Comparison of ENCODE assay signal across 25 cellular contexts in genomic region chr9:68759981-68760673, GRCh38. TPM values are rescaled to one million over a fixed set of nuclear protein-coding genes. Genes with fewer than 3 reads are reported as not detected.
DNase-seq lines count a peak whose midpoint lies in the region; ATAC-seq, FAIRE-seq and TF ChIP-seq lines count a peak whose summit lies in the region.
"Had no signal": no experiment of that assay in that cellular context is flagged by ENCODE, and none has a peak within 500 bp of the region (broad histone marks: within the 10 kb centered on the region; RNA-seq: fewer than 3 reads in every experiment).

No MANE protein-coding gene starts in this region.

- intact Hi-C loops in Right ventricle myocardium superior (cut with DNase I), result no loop called here
- intact Hi-C loops in left cardiac atrium (cut with DNase I), result no loop called here
- intact Hi-C loops in HepG2 (cut with micrococcal nuclease; ENCODE audit: unreplicated experiment), result no loop called here
- intact Hi-C loops in right lobe of liver (cut with DNase I), result no loop called here

- H3K9ac ChIP-seq in HepG2 (ENCODE audit: insufficient read depth, low read depth, low read length), result no peak overlapping the region
- no peak overlapping the region for H3K9ac ChIP-seq in H1 (replicated peaks in 1 of 4; ENCODE audit: extremely low read depth in 1 of 4, low read depth in 3 of 4, low read length in 3 of 4)
- H3K9ac ChIP-seq: BLaER1 treated with 17β-estradiol and CSF1 and Interleukin-3, amounts not matched to agents 10 nM and 100 nM; GM23248 had no signal

- CTCF ChIA-PET in HepG2 (lab: Yijun Ruan, JAX; ENCODE audit: low intra/inter-chr PET ratio, low total read pairs), result no interaction called here
- CTCF ChIA-PET in H1 (lab: Charles Lee; ENCODE audit: partially characterized antibody), result no interaction called here

- no peak overlapping the region for H2BK20ac ChIP-seq in H1 (ENCODE audit: low read length)

- H3K27ac ChIP-seq in HepG2 (ENCODE audit: extremely low read length, insufficient read depth, low read length), result peak overlapping the region; percentile 41
- no peak overlapping the region for H3K27ac ChIP-seq in right lobe of liver
- no peak overlapping the region for H3K27ac ChIP-seq in H1 (ENCODE audit: low read depth, low read length)
- no peak overlapping the region for H3K27ac ChIP-seq in tibial nerve
- H3K27ac ChIP-seq: A549; BLaER1 treated with 17β-estradiol and CSF1 and Interleukin-3, amounts not matched to agents 10 nM and 100 nM; GM23248 had no signal

- no peak overlapping the region for H3K18ac ChIP-seq in H1 (ENCODE audit: extremely low read depth, low read length)

- H2AFZ ChIP-seq in HepG2 (ENCODE audit: low read length) (no peak overlapping the region), H1 (ENCODE audit: low read length) (no peak overlapping the region)
- H2AFZ ChIP-seq: GM23248 had no signal

- H4K20me1 ChIP-seq in HepG2 (ENCODE audit: insufficient read depth, low read length) (no peaks in the 10 kb centered on the region), H1 (replicated peaks in 1 of 2; ENCODE audit: control insufficient read depth in 1 of 2, insufficient read depth in 2 of 2, low read length in 2 of 2) (no peaks in the 10 kb centered on the region)
- H4K20me1 ChIP-seq: BLaER1 treated with 17β-estradiol and CSF1 and Interleukin-3, amounts not matched to agents 10 nM and 100 nM had no signal

- FAIRE-seq in HepG2 (lab: Jason Lieb, UNC), result peak; percentile 72
- FAIRE-seq in H1 (lab: Jason Lieb, UNC), result peak; percentile 36
- FAIRE-seq: A549, D721Med, GM12878, GM19239 had no signal

- no peak overlapping the region for H2BK120ac ChIP-seq in H1 (replicated peaks; ENCODE audit: low read depth, low read length)

- DNase-seq in Right ventricle myocardium superior (no peak), left cardiac atrium (no peak), HepG2 (ENCODE audit: low spot score) (peak; percentile 21), right lobe of liver (no peak), H1 (ENCODE audit: low read depth in 1 of 2, low spot score in 2 of 2) (no peak), tibial nerve (ENCODE audit: low spot score in 2 of 2) (no peak)
- DNase-seq: 8988T; ACHN; AML-193; BE2C; CD4-positive, alpha-beta T cell; CD8-positive, alpha-beta memory T cell; DMS 273 treated with DMSO at 0.1 percent for 48 hours; DMS79; EL; GDM1; GM23248; H9 had no signal

- H3K79me2 ChIP-seq in HepG2 (ENCODE audit: insufficient read depth, low read length) (peaks cover 15% of the 10 kb centered on the region), H1 (ENCODE audit: control insufficient read depth in 1 of 2, insufficient read depth in 2 of 2, low read length in 2 of 2) (no peaks in the 10 kb centered on the region)

- H3K4me1 ChIP-seq in HepG2 (ENCODE audit: insufficient read depth, low read length), result peaks cover 37% of the 10 kb centered on the region
- no peaks in the 10 kb centered on the region for H3K4me1 ChIP-seq in right lobe of liver
- peaks cover 0 to 5% (median 0%) of the 10 kb centered on the region in 4 experiments; a peak in 2 of 7 replicates for H3K4me1 ChIP-seq in H1 (replicated peaks in 1 of 4; ENCODE audit: control insufficient read depth in 3 of 4, insufficient read depth in 4 of 4, low read length in 3 of 4)
- H3K4me1 ChIP-seq in tibial nerve, result no peaks in the 10 kb centered on the region
- H3K4me1 ChIP-seq: A549, BE2C had no signal

- H3K56ac ChIP-seq in H1 (replicated peaks; ENCODE audit: insufficient read length, low read depth, low read length), result no peak overlapping the region

- H3K23ac ChIP-seq in H1 (ENCODE audit: insufficient read length), result no peak overlapping the region

- H3K4me3 ChIP-seq in HepG2 (replicated peaks in 1 of 3; ENCODE audit: insufficient read depth in 1 of 3, low read depth in 2 of 3, low read length in 3 of 3) (no peak overlapping the region), right lobe of liver (no peak overlapping the region), H1 (ENCODE audit: extremely low read depth in 1 of 4, insufficient read depth in 2 of 4, low read depth in 3 of 4, low read length in 4 of 4) (no peak overlapping the region), tibial nerve (no peak overlapping the region)
- H3K4me3 ChIP-seq: A549; BLaER1 treated with 17β-estradiol and CSF1 and Interleukin-3, amounts not matched to agents 10 nM and 100 nM; GM12878; GM23248 had no signal

- no peaks in the 10 kb centered on the region for H3K23me2 ChIP-seq in H1 (ENCODE audit: low read depth, low read length)

- no peak overlapping the region for H2BK12ac ChIP-seq in H1 (ENCODE audit: low read depth, low read length)

- in situ Hi-C loops in HepG2 (cut with HindIII; ENCODE audit: extremely low pct_ligation_motif_present, low pct_unique_long_range_greater_than_20kb), result loop anchor here (10.0 kb wide), 1 partner anchor 65 kb away; no protein-coding TSS in a partner anchor

- no peak for TF ChIP-seq POLR2A in HepG2 (IDR thresholded peaks at IDR 0.05; ENCODE audit: insufficient read depth in 1 of 2, low read depth in 2 of 2, low read length in 2 of 2)
- no peak for TF ChIP-seq POLR2A in right lobe of liver (IDR thresholded peaks at IDR 0.05)
- no peak for TF ChIP-seq POLR2A in H1 (IDR thresholded peaks at IDR 0.05; ENCODE audit: control extremely low read depth in 1 of 2, low read depth in 2 of 2, low read length in 2 of 2)
- no peak for TF ChIP-seq POLR2A in tibial nerve (IDR thresholded peaks at IDR 0.05)

- POLR2A ChIA-PET in HepG2 (lab: Yijun Ruan, JAX), result interaction anchor here (0.6 to 1.8 kb wide), 5 partner anchors 9 to 55 kb away, joined by 3 to 9 read pairs (median 4); partner anchors contain the start of gene PIP5K1B
- POLR2A ChIA-PET in H1 (lab: Charles Lee; ENCODE audit: partially characterized antibody), result interaction anchor here (0.6 to 1.4 kb wide), 3 partner anchors 8 to 191 kb away, joined by 3 to 5 read pairs (median 4); no protein-coding TSS in a partner anchor

- no peak overlapping the region for H2BK15ac ChIP-seq in H1 (ENCODE audit: low read length)

- TF ChIP-seq CTCF in HepG2 (CRISPR knock-in tag; IDR thresholded peaks at IDR 0.05) (no peak), right lobe of liver (IDR thresholded peaks at IDR 0.05) (no peak), H1 (IDR thresholded peaks at IDR 0.05; ENCODE audit: control extremely low read depth in 1 of 3, insufficient read depth in 1 of 3, low read depth in 1 of 3, low read length in 3 of 3) (no peak), tibial nerve (IDR thresholded peaks at IDR 0.05) (no peak)

- TF ChIP-seq RAD21 in HepG2 (CRISPR knock-in tag; IDR thresholded peaks at IDR 0.05) (no peak), H1 (IDR thresholded peaks at IDR 0.05 in 1 of 2, conservative IDR thresholded peaks at IDR 0.05 in 1 of 2; ENCODE audit: low read depth in 2 of 2, low read length in 2 of 2) (no peak)

- H2BK5ac ChIP-seq in H1 (ENCODE audit: low read depth, low read length), result no peak overlapping the region

- H3K14ac ChIP-seq in H1 (ENCODE audit: insufficient read length), result no peak overlapping the region

- H4K91ac ChIP-seq in H1 (replicated peaks; ENCODE audit: insufficient read length, low read length), result no peak overlapping the region

- H3K9me3 ChIP-seq in HepG2 (ENCODE audit: low read length) (no peaks in the 10 kb centered on the region), right lobe of liver (no peaks in the 10 kb centered on the region), H1 (ENCODE audit: insufficient read depth in 2 of 2, low read depth in 1 of 2, low read length in 1 of 2) (no peaks in the 10 kb centered on the region), tibial nerve (peaks cover 0 to 9% (median 2%) of the 10 kb centered on the region in 4 donors)
- H3K9me3 ChIP-seq: A549, BE2C had no signal

- TF ChIP-seq EP300 in HepG2 (IDR thresholded peaks at IDR 0.05; ENCODE audit: low read depth in 2 of 2, low read length in 2 of 2) (no peak), HepG2 (CRISPR knock-in tag; IDR thresholded peaks at IDR 0.05; ENCODE audit: borderline replicate concordance) (no peak), H1 (IDR thresholded peaks at IDR 0.05; ENCODE audit: borderline replicate concordance in 1 of 2, low read depth in 2 of 2, low read length in 2 of 2) (no peak), tibial nerve (IDR thresholded peaks at IDR 0.05) (no peak)

- H3K36me3 ChIP-seq in HepG2 (replicated peaks in 1 of 2; ENCODE audit: control insufficient read depth in 1 of 2, insufficient read depth in 2 of 2, low read length in 2 of 2), result no peaks in the 10 kb centered on the region
- H3K36me3 ChIP-seq in right lobe of liver, result no peaks in the 10 kb centered on the region
- H3K36me3 ChIP-seq in H1 (ENCODE audit: control insufficient read depth in 2 of 4, insufficient read depth in 4 of 4, low read length in 3 of 4), result no peaks in the 10 kb centered on the region
- H3K36me3 ChIP-seq in tibial nerve, result no peaks in the 10 kb centered on the region
- H3K36me3 ChIP-seq: BE2C; BLaER1 treated with 17β-estradiol and CSF1 and Interleukin-3, amounts not matched to agents 10 nM and 100 nM had no signal

- H3K79me1 ChIP-seq in H1 (ENCODE audit: low read depth, low read length), result no peaks in the 10 kb centered on the region

- peak overlapping the region; percentile 27 for H3K4me2 ChIP-seq in HepG2 (ENCODE audit: low read depth, low read length)
- no peak overlapping the region for H3K4me2 ChIP-seq in H1 (ENCODE audit: insufficient read depth in 1 of 2, low read depth in 2 of 2, low read length in 2 of 2)
- H3K4me2 ChIP-seq: A549; BLaER1 treated with 17β-estradiol and CSF1 and Interleukin-3, amounts not matched to agents 10 nM and 100 nM had no signal

- ATAC-seq in Right ventricle myocardium superior (ENCODE audit: poor library complexity) (peak; percentile 9), left cardiac atrium (no peak), HepG2 (peak; percentile 95), right lobe of liver (no peak)
- ATAC-seq: A549, GM12878, HCT116 had no signal

- BruUV-seq in HepG2 (replicated peaks; lab: Mats Ljungman, UMichigan), result no TSS peak

- H2AK5ac ChIP-seq in H1 (ENCODE audit: low read depth, low read length), result no peak overlapping the region

- H3K27me3 ChIP-seq in HepG2 (ENCODE audit: control insufficient read depth in 1 of 2, insufficient read depth in 2 of 2, low read length in 2 of 2) (no peaks in the 10 kb centered on the region), right lobe of liver (no peaks in the 10 kb centered on the region), H1 (replicated peaks in 1 of 4; ENCODE audit: control insufficient read depth in 3 of 4, extremely low read depth in 1 of 4, insufficient read depth in 3 of 4, low read length in 3 of 4) (no peaks in the 10 kb centered on the region), tibial nerve (no peaks in the 10 kb centered on the region)
- H3K27me3 ChIP-seq: BLaER1 treated with 17β-estradiol and CSF1 and Interleukin-3, amounts not matched to agents 10 nM and 100 nM had no signal

- no peak overlapping the region for H4K8ac ChIP-seq in H1 (ENCODE audit: extremely low read depth, insufficient read depth, low read length)

- 24% methylated on average over 2 of the region's 2 CpGs for WGBS in HepG2 (ENCODE audit: low lambda C conversion rate)
- WGBS in right lobe of liver (ENCODE audit: insufficient coverage, low coverage, low lambda C conversion rate, missing lambda C conversion rate), result 51% methylated on average over 2 of the region's 2 CpGs
- 97% methylated on average over 2 of the region's 2 CpGs; no CpG with 5 or more reads in 1 of the 2 experiments for WGBS in H1 (ENCODE audit: extremely low coverage in 1 of 2, insufficient coverage in 1 of 2, insufficient read length in 1 of 2, insufficient replicate concordance in 2 of 2, low coverage in 1 of 2, low lambda C conversion rate in 2 of 2, missing lambda C conversion rate in 1 of 2), 2 experiments
- WGBS in tibial nerve, 2 donors, result 80 to 83% methylated on average over 2 of the region's 2 CpGs

- H3K4ac ChIP-seq in H1 (replicated peaks; ENCODE audit: insufficient read length, low read depth, low read length), result no peak overlapping the region

- H4K5ac ChIP-seq in H1 (ENCODE audit: insufficient read length, low read depth, low read length), result no peak overlapping the region

RNA-seq across cellular contexts. Expression of gene PIP5K1B, which starts 55.1 kb away (rescaled TPM):
- total RNA-seq in Right ventricle myocardium superior (62.8 TPM), left cardiac atrium (10 to 100 TPM; 47.0 to 50.1 TPM), HepG2 (2016; rRNA removed; fragmentation: Illumina TruSeq; extraction: Trizol) (15.8 and 20.9 TPM in 2 replicates), right lobe of liver (under 1 TPM in 2 of 6 experiments, not detected in 4; 0.27 to 0.71 TPM), tibial nerve (1 to 10 TPM in 3 of 4 donors, under 1 TPM in 1; 0.20 to 6.8 (median 3.5) TPM)
- total RNA-seq in HepG2 (2016; cell fraction: cytosol; rRNA removed; fragmentation: Illumina TruSeq; extraction: Trizol; ENCODE audit: low read depth), result 4.8 and 6.0 TPM in 2 replicates
- 14.6 and 19.9 TPM in 2 replicates for total RNA-seq in HepG2 (2016; cell fraction: insoluble cytoplasmic fraction; rRNA removed; fragmentation: Illumina TruSeq; extraction: Trizol)
- total RNA-seq in HepG2 (2016; cell fraction: membrane; rRNA removed; fragmentation: Illumina TruSeq; extraction: Trizol), result 15.0 and 15.8 TPM in 2 replicates
- 22.1 and 23.7 TPM in 2 replicates for total RNA-seq in HepG2 (2016; cell fraction: nucleus; rRNA removed; fragmentation: Illumina TruSeq; extraction: Trizol)
- polyA plus RNA-seq in HepG2 (2011; rRNA removed) (12.5 and 17.5 TPM in 2 replicates), H1 (2011; rRNA removed) (2.2 and 4.7 TPM in 2 replicates)
- 8.8 and 10.8 TPM in 2 replicates for polyA plus RNA-seq in HepG2 (2011; cell fraction: cytosol; rRNA removed)
- 7.1 and 7.2 TPM in 2 replicates for polyA plus RNA-seq in HepG2 (2011; cell fraction: nucleus; rRNA removed)
- 10.5 and 11.6 TPM in 2 replicates for polyA plus RNA-seq in HepG2 (2012)
- 4.0 and 4.9 TPM in 2 replicates for polyA plus RNA-seq in HepG2 (2016; cell fraction: cytosol; fragmentation: Illumina TruSeq; extraction: Trizol; ENCODE audit: low read depth)
- polyA plus RNA-seq in HepG2 (2016; cell fraction: insoluble cytoplasmic fraction; fragmentation: Illumina TruSeq; extraction: Trizol; ENCODE audit: low read depth), result 22.2 and 24.8 TPM in 2 replicates
- polyA plus RNA-seq in HepG2 (2016; cell fraction: membrane; fragmentation: Illumina TruSeq; extraction: Trizol; ENCODE audit: low read depth), result 11.2 and 13.2 TPM in 2 replicates
- 11.5 and 12.3 TPM in 2 replicates for polyA plus RNA-seq in HepG2 (2016; cell fraction: nucleus; fragmentation: Illumina TruSeq; extraction: Trizol; ENCODE audit: insufficient read depth, low read depth)
- 0.12 and 25.9 TPM in 2 replicates for polyA minus RNA-seq in HepG2 (2011; rRNA and poly(A)+ RNA removed; ENCODE audit: low replicate concordance)
- polyA minus RNA-seq in HepG2 (2011; cell fraction: cytosol; rRNA and poly(A)+ RNA removed), result 11.4 and 11.6 TPM in 2 replicates
- 72.0 and 77.6 TPM in 2 replicates for polyA minus RNA-seq in HepG2 (2011; cell fraction: nucleus; rRNA and poly(A)+ RNA removed)
- total RNA-seq in H1 (2021; fragmentation: NEBNext Ultra II Directional; extraction: Animal tissue kit (Norgen Biotek cat#: 25700)), result 6.1 and 7.7 TPM in 2 replicates
- 2.8 TPM for polyA plus RNA-seq in H1 (2011; cell fraction: cytosol; rRNA removed)
- 2.0 TPM for polyA plus RNA-seq in H1 (2011; cell fraction: nucleus; rRNA removed)
- 4.3 to 5.1 TPM (median 4.6 TPM) in 4 replicates for polyA plus RNA-seq in H1 (2012, experiment 1 of 2)
- 0.83 TPM for polyA plus RNA-seq in H1 (2012, experiment 2 of 2)
- 3.8 TPM for polyA plus RNA-seq in H1 (2013, experiment 1 of 2)
- polyA plus RNA-seq in H1 (2013, experiment 2 of 2), result 3.8 TPM
- polyA minus RNA-seq in H1 (2011; rRNA and poly(A)+ RNA removed), result 6.0 and 10.8 TPM in 2 replicates
- polyA minus RNA-seq in H1 (2011; cell fraction: cytosol; rRNA and poly(A)+ RNA removed), result 2.8 TPM
- 19.7 TPM for polyA minus RNA-seq in H1 (2011; cell fraction: nucleus; rRNA and poly(A)+ RNA removed)
- total RNA-seq: CD4-positive, alpha-beta T cell; GM23248; H4 had no signal
- polyA plus RNA-seq: A549; CD8-positive, alpha-beta memory T cell; GM23248 had no signal

Comparison
In these comparisons a context has a peak if more than half of its experiments do, and no peak if none do; other contexts are left out.
1. ATAC-seq: peak in Right ventricle myocardium superior (single experiment) and HepG2 (single experiment); none in left cardiac atrium (0 of 2) and right lobe of liver (0 of 4).